Comparison of ENCODE assay signal across 8 cellular contexts in the genomic region with DNA sequence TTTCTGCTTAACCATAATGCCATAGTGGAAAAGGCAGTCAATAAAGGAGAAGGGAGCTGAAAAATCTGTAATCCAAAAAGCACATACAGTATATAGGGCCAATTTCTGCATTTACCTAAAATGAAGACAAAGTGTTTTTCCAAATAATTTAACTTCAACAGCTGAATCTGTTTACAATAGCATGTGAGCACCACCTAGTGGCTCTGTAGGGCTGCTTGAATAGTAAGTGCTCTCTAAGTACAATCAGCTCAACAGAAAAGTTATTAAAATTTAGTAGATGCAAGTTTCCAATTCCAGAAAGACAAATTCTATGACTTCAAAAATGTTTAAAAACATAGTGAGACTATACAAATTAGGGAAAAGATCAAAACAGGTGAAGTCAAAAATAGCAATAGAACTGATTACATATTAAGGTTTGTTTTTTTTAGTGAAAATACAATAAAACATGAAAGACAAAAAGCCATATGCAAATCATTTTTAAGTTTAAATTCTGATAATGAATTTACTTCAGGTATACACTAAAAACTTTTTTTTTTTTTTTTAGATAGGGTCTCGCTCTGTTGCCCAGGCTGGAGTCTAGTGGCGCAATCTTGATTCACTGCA.
A peak's percentile ranks its signal among the peaks of the same experiment; 100 is the strongest.
DNase-seq lines count a peak whose midpoint lies in the region; ATAC-seq and TF ChIP-seq lines count a peak whose summit lies in the region.

No MANE protein-coding gene starts in this region.

- TF ChIP-seq CTCF in C4-2B (conservative IDR thresholded peaks at IDR 0.05), result peak; percentile 86
- TF ChIP-seq CTCF in fibroblast of lung (conservative IDR thresholded peaks at IDR 0.05 in 1 of 2, IDR thresholded peaks at IDR 0.05 in 1 of 2; ENCODE audit: low read depth in 1 of 2, low read length in 2 of 2), result peak; percentile 86 to 91

- H3K27ac ChIP-seq in C4-2B (no peak overlapping the region), fibroblast of lung (ENCODE audit: insufficient read depth, low read length) (no peak overlapping the region)

- no peak overlapping the region for H3K9ac ChIP-seq in fibroblast of lung (ENCODE audit: insufficient read depth, low read length)

- no peak overlapping the region for H3K4me3 ChIP-seq in fibroblast of lung (replicated peaks in 1 of 4; ENCODE audit: control extremely low read depth in 1 of 4, insufficient read depth in 1 of 4, low read depth in 3 of 4, low read length in 4 of 4)

- H4K20me1 ChIP-seq in fibroblast of lung (ENCODE audit: control insufficient read depth, extremely low read depth, insufficient read depth, low read length), result no peaks in the 10 kb centered on the region

- no peak overlapping the region for H2AFZ ChIP-seq in fibroblast of lung (ENCODE audit: low read length)

- H3K27me3 ChIP-seq in fibroblast of lung (ENCODE audit: control insufficient read depth, insufficient read depth, low read length), result no peaks in the 10 kb centered on the region

- H3K9me3 ChIP-seq in fibroblast of lung (ENCODE audit: control insufficient read depth, insufficient read depth, low read depth, low read length), result no peaks in the 10 kb centered on the region

- DNase-seq in HCEC 1CT, result peak; percentile 75
- DNase-seq in NCI-H526 (lab: John Stamatoyannopoulos, UW), result peak; percentile 51 to 76
- DNase-seq in activated CD4-positive, alpha-beta T cell treated with anti-CD3 and anti-CD28 coated beads, Interleukin-2, amount 50 U/mL, for 4 hours, result peak; percentile 34 to 42
- peak; percentile 80 to 95 for DNase-seq in fibroblast of lung (ENCODE audit: low read depth in 2 of 2)
- DNase-seq in non-pigmented ciliary epithelial cell (ENCODE audit: low read depth), result peak; percentile 72

- no peaks in the 10 kb centered on the region for H3K36me3 ChIP-seq in fibroblast of lung (ENCODE audit: control insufficient read depth, insufficient read depth, low read length)

- H3K4me2 ChIP-seq in fibroblast of lung (ENCODE audit: extremely low read depth, insufficient read depth, low read length), result no peak overlapping the region

- no peaks in the 10 kb centered on the region for H3K4me1 ChIP-seq in fibroblast of lung (ENCODE audit: control insufficient read depth, extremely low read depth, insufficient read depth, low read length)

- no peak for ATAC-seq in GM18517 (IDR thresholded peaks at IDR 0.05; ENCODE audit: unreplicated experiment)
- no peak for ATAC-seq in HG02759 (IDR thresholded peaks at IDR 0.05; ENCODE audit: unreplicated experiment)

- no peaks in the 10 kb centered on the region for H3K79me2 ChIP-seq in fibroblast of lung (ENCODE audit: control insufficient read depth, insufficient read depth, low read length)
